In genomic region chr18:3451989-3452749, GRCh38 we compare ENCODE assay signal across 8 cellular contexts. TPM values are rescaled to one million over a fixed set of nuclear protein-coding genes. Genes with fewer than 3 reads are reported as not detected.
DNase-seq lines count a peak whose midpoint lies in the region; ATAC-seq and TF ChIP-seq lines count a peak whose summit lies in the region.

No MANE protein-coding gene starts in this region.

- no peaks in the 10 kb centered on the region for H3K9me3 ChIP-seq in RWPE2 (ENCODE audit: severe bottlenecking)
- no peaks in the 10 kb centered on the region for H3K9me3 ChIP-seq in ascending aorta
- no peaks in the 10 kb centered on the region for H3K9me3 ChIP-seq in iPS DF 6.9 (ENCODE audit: control insufficient read depth, insufficient read depth, low read length)
- no peaks in the 10 kb centered on the region for H3K9me3 ChIP-seq in skeletal muscle satellite cell (replicated peaks; ENCODE audit: low read length)

- peak overlapping the region; percentile 93 for H3K27ac ChIP-seq in RWPE2 (ENCODE audit: poor library complexity, severe bottlenecking)
- peak overlapping the region; percentile 100 for H3K27ac ChIP-seq in ascending aorta
- no peak overlapping the region for H3K27ac ChIP-seq in iPS DF 6.9 (ENCODE audit: low read length)

- TF ChIP-seq CTCF in GM06990 (IDR thresholded peaks at IDR 0.05; ENCODE audit: insufficient read depth, low read length, poor library complexity, severe bottlenecking) (no peak), RWPE2 (IDR thresholded peaks at IDR 0.05; ENCODE audit: poor library complexity, severe bottlenecking) (no peak), ascending aorta (IDR thresholded peaks at IDR 0.05) (no peak)

- H3K4me2 ChIP-seq in skeletal muscle satellite cell (ENCODE audit: low read length), result peak overlapping the region; percentile 90

- H3K36me3 ChIP-seq in GM06990 (ENCODE audit: control insufficient read depth, insufficient read depth, low read length), result no peaks in the 10 kb centered on the region
- H3K36me3 ChIP-seq in RWPE2 (ENCODE audit: low read depth), result peaks cover 45% of the 10 kb centered on the region
- peaks cover 9 to 11% of the 10 kb centered on the region in 2 donors for H3K36me3 ChIP-seq in ascending aorta
- peaks cover 4% of the 10 kb centered on the region; the same call in 1 of the 2 replicates for H3K36me3 ChIP-seq in iPS DF 6.9 (ENCODE audit: control insufficient read depth, insufficient read depth, low read length)
- peaks cover 18% of the 10 kb centered on the region for H3K36me3 ChIP-seq in skeletal muscle satellite cell (ENCODE audit: insufficient read depth, low read length)

- H3K4me1 ChIP-seq in RWPE2 (ENCODE audit: insufficient read depth, poor library complexity, severe bottlenecking), result peaks cover 32% of the 10 kb centered on the region
- H3K4me1 ChIP-seq in ascending aorta, result peaks cover 0 to 20% of the 10 kb centered on the region in 2 donors
- peaks cover 2% of the 10 kb centered on the region; the same call in 1 of the 2 replicates for H3K4me1 ChIP-seq in iPS DF 6.9 (ENCODE audit: control insufficient read depth, insufficient read depth, low read length)
- peaks cover 37% of the 10 kb centered on the region for H3K4me1 ChIP-seq in skeletal muscle satellite cell (ENCODE audit: control insufficient read depth, insufficient read depth, low read length)

- H3K9ac ChIP-seq in skeletal muscle satellite cell (ENCODE audit: low read depth, low read length), result peak overlapping the region; percentile 99

- H3K27me3 ChIP-seq in GM06990 (replicated peaks; ENCODE audit: control insufficient read depth, insufficient read depth, low read length), result no peaks in the 10 kb centered on the region; the same call in 1 of the 2 replicates
- H3K27me3 ChIP-seq in RWPE2 (ENCODE audit: insufficient read depth, poor library complexity, severe bottlenecking), result no peaks in the 10 kb centered on the region
- no peaks in the 10 kb centered on the region for H3K27me3 ChIP-seq in ascending aorta
- no peaks in the 10 kb centered on the region for H3K27me3 ChIP-seq in iPS DF 6.9 (ENCODE audit: control insufficient read depth, insufficient read depth, low read length)
- no peaks in the 10 kb centered on the region for H3K27me3 ChIP-seq in skeletal muscle satellite cell (ENCODE audit: control insufficient read depth, insufficient read depth, low read length)

- intact Hi-C loops in ascending aorta (cut with DNase I), result loop anchor here (1.0 to 10.0 kb wide), 8 partner anchors 170 to 1005 kb away; partner anchors contain the start of gene DLGAP1

- DNase-seq in GM06990 (ENCODE audit: extremely low read depth, insufficient read length) (no peak), RWPE2 (ENCODE audit: low spot score) (peak; percentile 64), ascending aorta (ENCODE audit: low spot score in 2 of 2) (peak in 1 of 2 donors; percentile 81), iPS DF 6.9 (ENCODE audit: low read depth, low spot score) (no peak), 8988T (no peak), NCI-H1105 (lab: John Stamatoyannopoulos, UW) (no peak)

- peak overlapping the region; percentile 50 for H3K4me3 ChIP-seq in GM06990 (replicated peaks; ENCODE audit: low read depth, low read length)
- H3K4me3 ChIP-seq in RWPE2 (ENCODE audit: severe bottlenecking), result peak overlapping the region; percentile 92
- H3K4me3 ChIP-seq in ascending aorta, result peak overlapping the region; percentile 79 to 86
- peak overlapping the region; percentile 98 for H3K4me3 ChIP-seq in iPS DF 6.9 (ENCODE audit: low read length)
- H3K4me3 ChIP-seq in skeletal muscle satellite cell (ENCODE audit: low read length), result peak overlapping the region; percentile 85

- no peak for ATAC-seq in RWPE2 (ENCODE audit: low read depth)
- no peak for ATAC-seq in GM18909 (IDR thresholded peaks at IDR 0.05; ENCODE audit: poor library complexity, unreplicated experiment)

- no CpG with 5 or more reads among the region's 53 CpGs for WGBS in iPS DF 6.9 (ENCODE audit: insufficient coverage, insufficient read length)

RNA-seq across cellular contexts. Expression of gene TGIF1, which starts 2.2 kb away (rescaled TPM):
- 39.7 TPM for total RNA-seq in ascending aorta
- 77.8 and 82.6 TPM in 2 replicates for total RNA-seq in skeletal muscle satellite cell (2012; rRNA removed)
